In the genomic region with DNA sequence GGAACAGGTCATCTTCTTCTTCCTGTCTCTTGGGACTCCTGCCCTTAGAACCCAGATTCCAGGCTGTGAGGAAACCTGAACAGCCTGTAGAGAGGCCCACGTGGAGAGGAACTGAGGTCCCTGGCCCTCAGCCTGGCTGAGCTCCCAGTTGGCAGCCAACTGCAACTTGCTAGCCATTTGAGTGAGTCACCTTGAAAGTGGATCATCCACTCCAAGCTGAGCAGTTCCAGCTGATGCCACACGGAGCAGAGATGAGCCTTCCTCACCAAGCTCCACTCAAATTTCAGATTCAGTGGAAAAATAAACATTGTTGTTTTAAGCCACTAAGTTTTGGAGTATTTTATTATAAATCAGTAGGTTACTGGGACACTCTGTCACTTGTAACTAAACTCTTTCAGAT, we compare ENCODE assay signal across 8 cellular contexts.
DNase-seq lines count a peak whose midpoint lies in the region; ATAC-seq and TF ChIP-seq lines count a peak whose summit lies in the region.
"Had no signal": no experiment of that assay in that cellular context is flagged by ENCODE, and none has a peak within 500 bp of the region (broad histone marks: within the 10 kb centered on the region; RNA-seq: fewer than 3 reads in every experiment).

No MANE protein-coding gene starts in this region.

- DNase-seq in NCI-H748 treated with DMSO at 0.1 percent for 48 hours (lab: John Stamatoyannopoulos, UW) (peak; percentile 17), osteocyte (ENCODE audit: extremely low spot score, unreplicated experiment) (no peak)
- DNase-seq in activated T-cell treated with anti-CD3 and anti-CD28 coated beads, Interleukin-2, amount 50 U/mL, for 24 hours = no peak

- POLR2A ChIA-PET in HEK293 (lab: Yijun Ruan, JAX) = interaction anchor here (0.6 kb wide), 1 partner anchor 392 kb away, joined by 3 read pairs; no protein-coding TSS in a partner anchor

- H3K27ac ChIP-seq in HEK293 (ENCODE audit: extremely low read depth, low read depth, low read length) = no peak overlapping the region
- H3K27ac ChIP-seq: SJSA1 had no signal

- H3K9me3 ChIP-seq in HEK293 (ENCODE audit: control insufficient read depth, insufficient read depth, low read depth, low read length) = no peaks in the 10 kb centered on the region
- H3K9me3 ChIP-seq: SJSA1 had no signal

- H3K27ac Mint-ChIP-seq in osteocyte (ENCODE audit: unreplicated experiment) = peak overlapping the region; percentile 41
- no peak overlapping the region for H3K27ac Mint-ChIP-seq in activated T-cell treated with anti-CD3 and anti-CD28 coated beads, Interleukin-2, amount 50 U/mL, for 24 hours

- H3K9me3 Mint-ChIP-seq in osteocyte (ENCODE audit: unreplicated experiment) = peaks cover 31% of the 10 kb centered on the region
- no peaks in the 10 kb centered on the region for H3K9me3 Mint-ChIP-seq in activated T-cell treated with anti-CD3 and anti-CD28 coated beads, Interleukin-2, amount 50 U/mL, for 24 hours

- ATAC-seq in esophagus mucosa (peak; percentile 94), HG02642 (IDR thresholded peaks at IDR 0.05; ENCODE audit: poor library complexity, unreplicated experiment) (no peak), GM21717 (IDR thresholded peaks at IDR 0.05; ENCODE audit: unreplicated experiment) (no peak)

- H3K4me3 ChIP-seq in HEK293 (ENCODE audit: low read depth, low read length) = no peak overlapping the region
- H3K4me3 ChIP-seq: SJSA1 had no signal

- TF ChIP-seq CTCF in HEK293 (tag by site-specific recombination; IDR thresholded peaks at IDR 0.05) (no peak), osteocyte (IDR thresholded peaks at IDR 0.05) (peak; percentile 56)

- H3K27me3 Mint-ChIP-seq in osteocyte (ENCODE audit: unreplicated experiment) = no peaks in the 10 kb centered on the region
- H3K27me3 Mint-ChIP-seq in activated T-cell treated with anti-CD3 and anti-CD28 coated beads, Interleukin-2, amount 50 U/mL, for 24 hours = peaks cover 39% of the 10 kb centered on the region

- H3K36me3 ChIP-seq in HEK293 (ENCODE audit: control insufficient read depth in 2 of 2, insufficient read depth in 1 of 2, low read length in 2 of 2) = no peaks in the 10 kb centered on the region
- H3K36me3 ChIP-seq: SJSA1 had no signal

- peaks cover 9% of the 10 kb centered on the region for H3K4me1 Mint-ChIP-seq in osteocyte (ENCODE audit: unreplicated experiment)
- H3K4me1 Mint-ChIP-seq in activated T-cell treated with anti-CD3 and anti-CD28 coated beads, Interleukin-2, amount 50 U/mL, for 24 hours (ENCODE audit: low read depth) = no peaks in the 10 kb centered on the region

- no peaks in the 10 kb centered on the region for H3K36me3 Mint-ChIP-seq in osteocyte (ENCODE audit: unreplicated experiment)
- no peaks in the 10 kb centered on the region for H3K36me3 Mint-ChIP-seq in activated T-cell treated with anti-CD3 and anti-CD28 coated beads, Interleukin-2, amount 50 U/mL, for 24 hours (ENCODE audit: low read depth)

- H3K4me3 Mint-ChIP-seq in osteocyte (ENCODE audit: unreplicated experiment) = no peak overlapping the region
- no peak overlapping the region for H3K4me3 Mint-ChIP-seq in activated T-cell treated with anti-CD3 and anti-CD28 coated beads, Interleukin-2, amount 50 U/mL, for 24 hours

- no peaks in the 10 kb centered on the region for H3K4me1 ChIP-seq in HEK293 (ENCODE audit: control insufficient read depth, insufficient read depth, low read length)
- H3K4me1 ChIP-seq: SJSA1 had no signal

- CTCF ChIA-PET in HEK293 (lab: Yijun Ruan, JAX) = interaction anchor here (1.6 kb wide), 1 partner anchor 22 kb away, joined by 3 read pairs; no protein-coding TSS in a partner anchor

TF ChIP-seq in HEK293, 187 proteins besides CTCF, POLR2A, EP300 and RAD21 (continues in another document):
- TF ChIP-seq ZNF394 (tag by site-specific recombination; IDR thresholded peaks at IDR 0.05; ENCODE audit: borderline replicate concordance) (no peak), SETDB1 (IDR thresholded peaks at IDR 0.05; ENCODE audit: insufficient read length, low read length) (no peak), ZNF610 (tag by site-specific recombination; IDR thresholded peaks at IDR 0.05; ENCODE audit: borderline replicate concordance) (no peak), KLF7 (tag by site-specific recombination; IDR thresholded peaks at IDR 0.05; ENCODE audit: borderline replicate concordance) (no peak), ZNF558 (tag by site-specific recombination; IDR thresholded peaks at IDR 0.05) (no peak), ZNF391 (tag by site-specific recombination; IDR thresholded peaks at IDR 0.05; ENCODE audit: borderline replicate concordance, low read depth) (no peak), ZXDB (tag by site-specific recombination; IDR thresholded peaks at IDR 0.05) (no peak), ZNF112 (tag by site-specific recombination; IDR thresholded peaks at IDR 0.05) (no peak), ZNF366 (tag by site-specific recombination; conservative IDR thresholded peaks at IDR 0.05) (no peak), ZNF19 (tag by site-specific recombination; IDR thresholded peaks at IDR 0.05; ENCODE audit: low read depth) (no peak), ZNF776 (tag by site-specific recombination; IDR thresholded peaks at IDR 0.05; ENCODE audit: borderline replicate concordance) (no peak), GLIS1 (tag by site-specific recombination; IDR thresholded peaks at IDR 0.05) (peak; percentile 27; the same call in 1 of the 2 replicates), RBAK (tag by site-specific recombination; IDR thresholded peaks at IDR 0.05) (no peak), ZNF530 (tag by site-specific recombination; IDR thresholded peaks at IDR 0.05; ENCODE audit: low read depth) (no peak), YY2 (tag by site-specific recombination; IDR thresholded peaks at IDR 0.05) (no peak), ZNF274 (IDR thresholded peaks at IDR 0.05; ENCODE audit: low read length) (no peak), ZNF274 (tag by site-specific recombination; IDR thresholded peaks at IDR 0.05; ENCODE audit: borderline replicate concordance) (no peak), YY1 (tag by site-specific recombination; IDR thresholded peaks at IDR 0.05) (no peak), ZNF221 (tag by site-specific recombination; IDR thresholded peaks at IDR 0.05; ENCODE audit: borderline replicate concordance) (no peak), ZNF670 (tag by site-specific recombination; IDR thresholded peaks at IDR 0.05; ENCODE audit: low read depth) (no peak)
- TF ChIP-seq, protein P1, sequence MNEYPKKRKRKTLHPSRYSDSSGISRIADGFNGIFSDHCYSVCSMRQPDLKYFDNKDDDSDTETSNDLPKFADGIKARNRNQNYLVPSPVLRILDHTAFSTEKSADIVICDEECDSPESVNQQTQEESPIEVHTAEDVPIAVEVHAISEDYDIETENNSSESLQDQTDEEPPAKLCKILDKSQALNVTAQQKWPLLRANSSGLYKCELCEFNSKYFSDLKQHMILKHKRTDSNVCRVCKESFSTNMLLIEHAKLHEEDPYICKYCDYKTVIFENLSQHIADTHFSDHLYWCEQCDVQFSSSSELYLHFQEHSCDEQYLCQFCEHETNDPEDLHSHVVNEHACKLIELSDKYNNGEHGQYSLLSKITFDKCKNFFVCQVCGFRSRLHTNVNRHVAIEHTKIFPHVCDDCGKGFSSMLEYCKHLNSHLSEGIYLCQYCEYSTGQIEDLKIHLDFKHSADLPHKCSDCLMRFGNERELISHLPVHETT (tag by site-specific recombination; IDR thresholded peaks at IDR 0.05) = no peak
- TF ChIP-seq, protein P2, sequence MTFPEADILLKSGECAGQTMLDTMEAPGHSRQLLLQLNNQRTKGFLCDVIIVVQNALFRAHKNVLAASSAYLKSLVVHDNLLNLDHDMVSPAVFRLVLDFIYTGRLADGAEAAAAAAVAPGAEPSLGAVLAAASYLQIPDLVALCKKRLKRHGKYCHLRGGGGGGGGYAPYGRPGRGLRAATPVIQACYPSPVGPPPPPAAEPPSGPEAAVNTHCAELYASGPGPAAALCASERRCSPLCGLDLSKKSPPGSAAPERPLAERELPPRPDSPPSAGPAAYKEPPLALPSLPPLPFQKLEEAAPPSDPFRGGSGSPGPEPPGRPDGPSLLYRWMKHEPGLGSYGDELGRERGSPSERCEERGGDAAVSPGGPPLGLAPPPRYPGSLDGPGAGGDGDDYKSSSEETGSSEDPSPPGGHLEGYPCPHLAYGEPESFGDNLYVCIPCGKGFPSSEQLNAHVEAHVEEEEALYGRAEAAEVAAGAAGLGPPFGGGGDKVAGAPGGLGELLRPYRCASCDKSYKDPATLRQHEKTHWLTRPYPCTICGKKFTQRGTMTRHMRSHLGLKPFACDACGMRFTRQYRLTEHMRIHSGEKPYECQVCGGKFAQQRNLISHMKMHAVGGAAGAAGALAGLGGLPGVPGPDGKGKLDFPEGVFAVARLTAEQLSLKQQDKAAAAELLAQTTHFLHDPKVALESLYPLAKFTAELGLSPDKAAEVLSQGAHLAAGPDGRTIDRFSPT (tag by site-specific recombination; IDR thresholded peaks at IDR 0.05) = no peak
- TF ChIP-seq, protein P3, sequence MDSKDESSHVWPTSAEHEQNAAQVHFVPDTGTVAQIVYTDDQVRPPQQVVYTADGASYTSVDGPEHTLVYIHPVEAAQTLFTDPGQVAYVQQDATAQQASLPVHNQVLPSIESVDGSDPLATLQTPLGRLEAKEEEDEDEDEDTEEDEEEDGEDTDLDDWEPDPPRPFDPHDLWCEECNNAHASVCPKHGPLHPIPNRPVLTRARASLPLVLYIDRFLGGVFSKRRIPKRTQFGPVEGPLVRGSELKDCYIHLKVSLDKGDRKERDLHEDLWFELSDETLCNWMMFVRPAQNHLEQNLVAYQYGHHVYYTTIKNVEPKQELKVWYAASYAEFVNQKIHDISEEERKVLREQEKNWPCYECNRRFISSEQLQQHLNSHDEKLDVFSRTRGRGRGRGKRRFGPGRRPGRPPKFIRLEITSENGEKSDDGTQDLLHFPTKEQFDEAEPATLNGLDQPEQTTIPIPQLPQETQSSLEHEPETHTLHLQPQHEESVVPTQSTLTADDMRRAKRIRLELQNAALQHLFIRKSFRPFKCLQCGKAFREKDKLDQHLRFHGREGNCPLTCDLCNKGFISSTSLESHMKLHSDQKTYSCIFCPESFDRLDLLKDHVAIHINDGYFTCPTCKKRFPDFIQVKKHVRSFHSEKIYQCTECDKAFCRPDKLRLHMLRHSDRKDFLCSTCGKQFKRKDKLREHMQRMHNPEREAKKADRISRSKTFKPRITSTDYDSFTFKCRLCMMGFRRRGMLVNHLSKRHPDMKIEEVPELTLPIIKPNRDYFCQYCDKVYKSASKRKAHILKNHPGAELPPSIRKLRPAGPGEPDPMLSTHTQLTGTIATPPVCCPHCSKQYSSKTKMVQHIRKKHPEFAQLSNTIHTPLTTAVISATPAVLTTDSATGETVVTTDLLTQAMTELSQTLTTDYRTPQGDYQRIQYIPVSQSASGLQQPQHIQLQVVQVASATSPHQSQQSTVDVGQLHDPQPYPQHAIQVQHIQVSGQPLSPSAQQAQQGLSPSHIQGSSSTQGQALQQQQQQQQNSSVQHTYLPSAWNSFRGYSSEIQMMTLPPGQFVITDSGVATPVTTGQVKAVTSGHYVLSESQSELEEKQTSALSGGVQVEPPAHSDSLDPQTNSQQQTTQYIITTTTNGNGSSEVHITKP (tag by site-specific recombination; IDR thresholded peaks at IDR 0.05) = no peak
